25 cellular contexts compared by ENCODE assay signal in genomic region chr19:29523568-29523967, GRCh38. TPM values are rescaled to one million over a fixed set of nuclear protein-coding genes. Genes with fewer than 3 reads are reported as not detected.
"Had no signal": no experiment of that assay in that cellular context is flagged by ENCODE, and none has a peak within 500 bp of the region (broad histone marks: within the 10 kb centered on the region; RNA-seq: fewer than 3 reads in every experiment).

No MANE protein-coding gene starts in this region.

- H3K36me3 Mint-ChIP-seq: stimulated activated effector memory CD8-positive, alpha-beta T cell treated with anti-CD3 and anti-CD28 coated beads, Interleukin-12 subunit alpha, Interleukin-12 subunit beta, amount 100 ng/mL, for 72 hours; T-cell had no signal

- H3K36me3 ChIP-seq: brain microvascular endothelial cell, colonic mucosa, esophagus squamous epithelium, gastrocnemius medialis, right lobe of liver, stomach, vagina, WERI-Rb-1 had no signal

- ATAC-seq: activated CD8-positive, alpha-beta memory T cell treated with anti-CD3 and anti-CD28 coated beads, Interleukin-2, amount 10 ng/mL, durations not matched to agents 7 days and 5 days; activated CD8-positive, alpha-beta T cell treated with anti-CD3 and anti-CD28 coated beads for 36 hours; gastrocnemius medialis; left lobe of liver; naive thymus-derived CD8-positive, alpha-beta T cell; right lobe of liver; stimulated activated effector memory CD8-positive, alpha-beta T cell treated with anti-CD3 and anti-CD28 coated beads, Interleukin-12 subunit alpha, Interleukin-12 subunit beta, amount 100 ng/mL, for 72 hours; T-cell had no signal

- H3K27ac ChIP-seq: brain microvascular endothelial cell, colonic mucosa, esophagus squamous epithelium, gastrocnemius medialis, right lobe of liver, skin epidermis, stomach, testis, WERI-Rb-1 had no signal

- H3K4me3 Mint-ChIP-seq: activated CD4-positive, alpha-beta T cell treated with anti-CD3 and anti-CD28 coated beads, Interleukin-2, amount 10 ng/mL, durations not matched to agents 7 days and 5 days; activated CD8-positive, alpha-beta memory T cell treated with anti-CD3 and anti-CD28 coated beads, Interleukin-2, amount 10 ng/mL, durations not matched to agents 7 days and 5 days; activated CD8-positive, alpha-beta T cell treated with anti-CD3 and anti-CD28 coated beads for 36 hours had no signal

- H3K9me3 ChIP-seq: colonic mucosa, esophagus squamous epithelium, gastrocnemius medialis, right lobe of liver, stomach, testis, vagina had no signal

- H3K4me3 ChIP-seq: colonic mucosa, esophagus squamous epithelium, gastrocnemius medialis, lung, right lobe of liver, skin epidermis, stomach, testis, vagina had no signal

- H3K27ac Mint-ChIP-seq: activated CD4-positive, alpha-beta T cell treated with anti-CD3 and anti-CD28 coated beads, Interleukin-2, amount 10 ng/mL, durations not matched to agents 7 days and 5 days; activated CD8-positive, alpha-beta memory T cell treated with anti-CD3 and anti-CD28 coated beads, Interleukin-2, amount 10 ng/mL, durations not matched to agents 7 days and 5 days; activated CD8-positive, alpha-beta T cell treated with anti-CD3 and anti-CD28 coated beads for 36 hours; naive thymus-derived CD8-positive, alpha-beta T cell; stimulated activated effector memory CD8-positive, alpha-beta T cell treated with anti-CD3 and anti-CD28 coated beads, Interleukin-12 subunit alpha, Interleukin-12 subunit beta, amount 100 ng/mL, for 72 hours had no signal

- DNase-seq: activated CD4-positive, alpha-beta T cell treated with anti-CD3 and anti-CD28 coated beads, Interleukin-2, amount 10 ng/mL, durations not matched to agents 7 days and 5 days; activated CD4-positive, CD25-positive, alpha-beta regulatory T cell treated with anti-CD3 and anti-CD28 coated beads, Interleukin-2, amount 50 U/mL, for 72 hours; activated CD8-positive, alpha-beta memory T cell treated with anti-CD3 and anti-CD28 coated beads, Interleukin-2, amount 10 ng/mL, durations not matched to agents 7 days and 5 days; activated CD8-positive, alpha-beta T cell treated with anti-CD3 and anti-CD28 coated beads for 36 hours; activated gamma-delta T cell; activated naive CD4-positive, alpha-beta T cell treated with anti-CD3 and anti-CD28 coated beads, Interleukin-2, amount 50 U/mL, for 16 hours; activated T-cell treated with anti-CD3 and anti-CD28 coated beads for 4 hours; brain microvascular endothelial cell; colonic mucosa; esophagus squamous epithelium; gastrocnemius medialis; stimulated activated CD4-positive, alpha-beta T cell treated with anti-CD3 and anti-CD28 coated beads, Interleukin-2, amount 100 ng/mL, for 24 hours; stomach; T-cell; testis; trophoblast cell; WERI-Rb-1 had no signal

- H3K9me3 Mint-ChIP-seq: activated CD4-positive, alpha-beta T cell treated with anti-CD3 and anti-CD28 coated beads, Interleukin-2, amount 10 ng/mL, durations not matched to agents 7 days and 5 days; activated CD8-positive, alpha-beta T cell treated with anti-CD3 and anti-CD28 coated beads for 36 hours; naive thymus-derived CD8-positive, alpha-beta T cell; stimulated activated effector memory CD8-positive, alpha-beta T cell treated with anti-CD3 and anti-CD28 coated beads, Interleukin-12 subunit alpha, Interleukin-12 subunit beta, amount 100 ng/mL, for 72 hours; T-cell had no signal

RNA-seq across cellular contexts. Expression of gene VSTM2B, which starts 2.2 kb away (rescaled TPM):
- total RNA-seq: activated CD4-positive, alpha-beta T cell treated with anti-CD3 and anti-CD28 coated beads, Interleukin-2, amount 10 ng/mL, durations not matched to agents 7 days and 5 days; activated CD8-positive, alpha-beta memory T cell treated with anti-CD3 and anti-CD28 coated beads, Interleukin-2, amount 10 ng/mL, durations not matched to agents 7 days and 5 days; activated CD8-positive, alpha-beta T cell treated with anti-CD3 and anti-CD28 coated beads for 36 hours; aorta; colonic mucosa; esophagus squamous epithelium; gastrocnemius medialis; left lobe of liver; lung; naive thymus-derived CD8-positive, alpha-beta T cell; right lobe of liver; stomach; T-cell had no signal
